In the genomic region with DNA sequence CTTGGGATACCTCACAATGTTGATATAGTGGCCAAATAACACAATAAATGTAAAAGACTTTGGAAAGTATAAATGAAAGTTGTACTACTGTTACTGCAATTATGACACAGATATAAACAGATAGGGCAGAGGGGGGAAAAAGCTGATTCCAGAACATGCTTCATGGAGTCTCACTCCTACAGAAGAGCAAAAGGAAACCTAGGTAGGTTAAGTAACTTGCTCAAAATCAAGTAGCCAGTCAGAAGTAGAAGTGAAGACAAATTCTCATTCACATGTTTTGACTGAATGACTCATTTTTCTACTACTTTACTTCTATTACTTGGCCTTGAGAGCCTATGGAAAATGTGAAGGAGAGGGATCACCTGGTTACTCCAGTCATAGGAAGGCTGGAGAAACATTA, we compare ENCODE assay signal across 22 cellular contexts. TPM values are rescaled to one million over a fixed set of nuclear protein-coding genes. Genes with fewer than 3 reads are reported as not detected.
DNase-seq lines count a peak whose midpoint lies in the region; ATAC-seq and TF ChIP-seq lines count a peak whose summit lies in the region.
"Had no signal": no experiment of that assay in that cellular context is flagged by ENCODE, and none has a peak within 500 bp of the region (broad histone marks: within the 10 kb centered on the region; RNA-seq: fewer than 3 reads in every experiment).

No MANE protein-coding gene starts in this region.

- H3K4me3 ChIP-seq in CD8-positive, alpha-beta T cell (ENCODE audit: low read depth, low read length) = no peak overlapping the region
- H3K4me3 ChIP-seq in GM23338 = no peak overlapping the region
- H3K4me3 ChIP-seq: adrenal gland, breast epithelium, coronary artery, K562, lung, smooth muscle cell, transverse colon had no signal

- TF ChIP-seq CTCF in CD8-positive, alpha-beta T cell (IDR thresholded peaks at IDR 0.05) = no peak
- no peak for TF ChIP-seq CTCF in natural killer cell (IDR thresholded peaks at IDR 0.05)
- TF ChIP-seq CTCF in GM23338 (conservative IDR thresholded peaks at IDR 0.05; ENCODE audit: low read depth in 2 of 2) = no peak

- intact Hi-C loops in activated CD4-positive, alpha-beta T cell treated with anti-CD3 and anti-CD28 coated beads, Interleukin-2, amount 10 ng/mL, durations not matched to agents 24 days and 14 days (cut with micrococcal nuclease) = loop anchor here (1.0 kb wide), 1 partner anchor 10 kb away; no protein-coding TSS in a partner anchor
- intact Hi-C loops in CD8-positive, alpha-beta T cell (cut with DNase I, micrococcal nuclease) = no loop called here
- intact Hi-C loops in activated T-helper 1 cell treated with anti-CD3 and anti-CD28 coated beads, Interleukin-12 subunit alpha, Interleukin-12 subunit beta, Interleukin-2, Interleukin-4 antibody, amounts not matched to agents 30 ng/mL and 10 ng/mL and 1 ng/mL, durations not matched to agents 14 hours and 24 hours and 36 hours (cut with micrococcal nuclease) = loop anchor here (1.0 to 10.0 kb wide), 6 partner anchors 229 to 1719 kb away; a partner anchor contains a TSS
- intact Hi-C loops in natural killer cell (cut with micrococcal nuclease) = loop anchor here (10.0 kb wide), 2 partner anchors 929 to 1409 kb away; a partner anchor contains a TSS

- CTCF ChIA-PET in activated CD4-positive, alpha-beta T cell treated with anti-CD3 and anti-CD28 coated beads, Interleukin-2, amount 10 ng/mL, durations not matched to agents 7 days and 5 days (lab: Charles Lee) = interaction anchor here (2.2 kb wide), 1 partner anchor 23 kb away, joined by 6 read pairs; no protein-coding TSS in a partner anchor
- CTCF ChIA-PET in CD8-positive, alpha-beta T cell (lab: Charles Lee) = no interaction called here

- peaks cover 3% of the 10 kb centered on the region for H3K27me3 Mint-ChIP-seq in activated CD4-positive, alpha-beta T cell treated with anti-CD3 and anti-CD28 coated beads, Interleukin-2, amount 10 ng/mL, durations not matched to agents 24 days and 14 days
- H3K27me3 Mint-ChIP-seq in activated CD4-positive, alpha-beta T cell treated with anti-CD3 and anti-CD28 coated beads, Interleukin-2, amount 10 ng/mL, durations not matched to agents 7 days and 5 days = peaks cover 2% of the 10 kb centered on the region
- H3K27me3 Mint-ChIP-seq in CD8-positive, alpha-beta T cell (ENCODE audit: low read depth) = no peaks in the 10 kb centered on the region
- peaks cover 14% of the 10 kb centered on the region for H3K27me3 Mint-ChIP-seq in activated T-helper 1 cell treated with anti-CD3 and anti-CD28 coated beads, Interleukin-12 subunit alpha, Interleukin-12 subunit beta, Interleukin-2, Interleukin-4 antibody, amounts not matched to agents 30 ng/mL and 10 ng/mL and 1 ng/mL, durations not matched to agents 14 hours and 24 hours and 36 hours (ENCODE audit: insufficient read depth)
- no peaks in the 10 kb centered on the region for H3K27me3 Mint-ChIP-seq in natural killer cell (ENCODE audit: low read depth in 2 of 2)
- H3K27me3 Mint-ChIP-seq in GM23338 (ENCODE audit: insufficient read depth, low read depth, poor library complexity) = peaks cover 3% of the 10 kb centered on the region

- peaks cover 34% of the 10 kb centered on the region for H3K4me1 Mint-ChIP-seq in activated CD4-positive, alpha-beta T cell treated with anti-CD3 and anti-CD28 coated beads, Interleukin-2, amount 10 ng/mL, durations not matched to agents 24 days and 14 days
- peaks cover 47% of the 10 kb centered on the region for H3K4me1 Mint-ChIP-seq in activated CD4-positive, alpha-beta T cell treated with anti-CD3 and anti-CD28 coated beads, Interleukin-2, amount 10 ng/mL, durations not matched to agents 7 days and 5 days
- H3K4me1 Mint-ChIP-seq in CD8-positive, alpha-beta T cell (ENCODE audit: low read depth) = peaks cover 54% of the 10 kb centered on the region
- H3K4me1 Mint-ChIP-seq in activated T-helper 1 cell treated with anti-CD3 and anti-CD28 coated beads, Interleukin-12 subunit alpha, Interleukin-12 subunit beta, Interleukin-2, Interleukin-4 antibody, amounts not matched to agents 30 ng/mL and 10 ng/mL and 1 ng/mL, durations not matched to agents 14 hours and 24 hours and 36 hours (ENCODE audit: low read depth) = peaks cover 43% of the 10 kb centered on the region
- peaks cover 40 to 49% of the 10 kb centered on the region in 2 donors for H3K4me1 Mint-ChIP-seq in natural killer cell
- H3K4me1 Mint-ChIP-seq in GM23338 = peaks cover 18% of the 10 kb centered on the region

- H2AFZ ChIP-seq in GM23338 = no peak overlapping the region

- H3K4me2 ChIP-seq in GM23338 = no peak overlapping the region
- H3K4me2 ChIP-seq: smooth muscle cell had no signal

- H3F3A ChIP-seq in GM23338 (replicated peaks; ENCODE audit: low read depth) = no peaks in the 10 kb centered on the region

- H3K27ac Mint-ChIP-seq in activated CD4-positive, alpha-beta T cell treated with anti-CD3 and anti-CD28 coated beads, Interleukin-2, amount 10 ng/mL, durations not matched to agents 24 days and 14 days = peak overlapping the region; percentile 62
- no peak overlapping the region for H3K27ac Mint-ChIP-seq in activated CD4-positive, alpha-beta T cell treated with anti-CD3 and anti-CD28 coated beads, Interleukin-2, amount 10 ng/mL, durations not matched to agents 7 days and 5 days
- H3K27ac Mint-ChIP-seq in CD8-positive, alpha-beta T cell = no peak overlapping the region
- peak overlapping the region; percentile 63 for H3K27ac Mint-ChIP-seq in activated T-helper 1 cell treated with anti-CD3 and anti-CD28 coated beads, Interleukin-12 subunit alpha, Interleukin-12 subunit beta, Interleukin-2, Interleukin-4 antibody, amounts not matched to agents 30 ng/mL and 10 ng/mL and 1 ng/mL, durations not matched to agents 14 hours and 24 hours and 36 hours
- peak overlapping the region; percentile 22 to 46 for H3K27ac Mint-ChIP-seq in natural killer cell
- H3K27ac Mint-ChIP-seq in GM23338 = no peak overlapping the region

- peaks cover 36% of the 10 kb centered on the region for H3K4me1 ChIP-seq in CD8-positive, alpha-beta T cell (ENCODE audit: insufficient read depth, low read length)
- H3K4me1 ChIP-seq in GM23338 (ENCODE audit: insufficient read depth) = no peaks in the 10 kb centered on the region; the same call in 1 of the 2 replicates
- H3K4me1 ChIP-seq: breast epithelium had no signal

- H3K36me3 ChIP-seq in CD8-positive, alpha-beta T cell (ENCODE audit: insufficient read depth, low read length) = no peaks in the 10 kb centered on the region
- H3K36me3 ChIP-seq in GM23338 (ENCODE audit: insufficient read depth) = no peaks in the 10 kb centered on the region
- H3K36me3 ChIP-seq: adrenal gland, breast epithelium, transverse colon had no signal

- no peaks in the 10 kb centered on the region for H3K27me3 ChIP-seq in CD8-positive, alpha-beta T cell (ENCODE audit: insufficient read depth, low read length)
- H3K27me3 ChIP-seq in GM23338 (ENCODE audit: insufficient read depth) = no peaks in the 10 kb centered on the region
- H3K27me3 ChIP-seq: adrenal gland, breast epithelium, transverse colon had no signal

- no peaks in the 10 kb centered on the region for H3K9me3 ChIP-seq in CD8-positive, alpha-beta T cell (ENCODE audit: low read length)
- H3K9me3 ChIP-seq: adrenal gland, breast epithelium had no signal

- peaks cover 13% of the 10 kb centered on the region for H3K9me3 Mint-ChIP-seq in activated CD4-positive, alpha-beta T cell treated with anti-CD3 and anti-CD28 coated beads, Interleukin-2, amount 10 ng/mL, durations not matched to agents 24 days and 14 days
- peaks cover 12% of the 10 kb centered on the region for H3K9me3 Mint-ChIP-seq in activated CD4-positive, alpha-beta T cell treated with anti-CD3 and anti-CD28 coated beads, Interleukin-2, amount 10 ng/mL, durations not matched to agents 7 days and 5 days
- H3K9me3 Mint-ChIP-seq in CD8-positive, alpha-beta T cell = peaks cover 3% of the 10 kb centered on the region
- peaks cover 27% of the 10 kb centered on the region for H3K9me3 Mint-ChIP-seq in activated T-helper 1 cell treated with anti-CD3 and anti-CD28 coated beads, Interleukin-12 subunit alpha, Interleukin-12 subunit beta, Interleukin-2, Interleukin-4 antibody, amounts not matched to agents 30 ng/mL and 10 ng/mL and 1 ng/mL, durations not matched to agents 14 hours and 24 hours and 36 hours
- H3K9me3 Mint-ChIP-seq in natural killer cell (peaks cover 3 to 4% of the 10 kb centered on the region in 2 donors), GM23338 (peaks cover 4% of the 10 kb centered on the region; the same call in 2 of the 3 replicates)

- DNase-seq in activated CD4-positive, alpha-beta T cell treated with anti-CD3 and anti-CD28 coated beads, Interleukin-2, amount 10 ng/mL, durations not matched to agents 24 days and 14 days = no peak
- no peak for DNase-seq in activated CD4-positive, alpha-beta T cell treated with anti-CD3 and anti-CD28 coated beads, Interleukin-2, amount 10 ng/mL, durations not matched to agents 7 days and 5 days
- DNase-seq in CD8-positive, alpha-beta T cell = no peak
- no peak for DNase-seq in activated T-helper 1 cell treated with anti-CD3 and anti-CD28 coated beads, Interleukin-12 subunit alpha, Interleukin-12 subunit beta, Interleukin-2, Interleukin-4 antibody, amounts not matched to agents 30 ng/mL and 10 ng/mL and 1 ng/mL, durations not matched to agents 14 hours and 24 hours and 36 hours (ENCODE audit: low spot score)
- no peak for DNase-seq in natural killer cell
- no peak for DNase-seq in GM23338 (ENCODE audit: low spot score)
- DNase-seq in putamen (ENCODE audit: low spot score) = no peak
- DNase-seq in SW480 (ENCODE audit: low spot score) = no peak
- DNase-seq: activated CD4-positive, alpha-beta T cell treated with anti-CD3 and anti-CD28 coated beads for 4 hours; adrenal gland; EL; NCI-H1694 treated with DMSO at 0.1 percent for 48 hours; NCI-H748 treated with DMSO at 0.1 percent for 48 hours; Right ventricle myocardium superior; stimulated activated CD4-positive, alpha-beta T cell treated with anti-CD3 and anti-CD28 coated beads, Interleukin-2, amount 100 ng/mL, for 48 hours; SW 1271; transverse colon had no signal

- H3K9me2 ChIP-seq in GM23338 (ENCODE audit: insufficient read depth) = no peaks in the 10 kb centered on the region

- H3K27ac ChIP-seq in CD8-positive, alpha-beta T cell (ENCODE audit: low read depth, low read length) = no peak overlapping the region
- H3K27ac ChIP-seq in GM23338 (ENCODE audit: low read depth) = no peak overlapping the region
- H3K27ac ChIP-seq: adrenal gland, breast epithelium, coronary artery, transverse colon had no signal

- H4K20me1 ChIP-seq in GM23338 (replicated peaks; ENCODE audit: insufficient read depth) = no peaks in the 10 kb centered on the region

- no peak for ATAC-seq in CD8-positive, alpha-beta T cell
- ATAC-seq in natural killer cell (no peak), GM23338 (no peak)
- ATAC-seq: K562 had no signal

- no peaks in the 10 kb centered on the region for H3K79me2 ChIP-seq in GM23338 (replicated peaks; ENCODE audit: insufficient read depth)

- peak overlapping the region; percentile 16 for H3K4me3 Mint-ChIP-seq in activated CD4-positive, alpha-beta T cell treated with anti-CD3 and anti-CD28 coated beads, Interleukin-2, amount 10 ng/mL, durations not matched to agents 24 days and 14 days
- no peak overlapping the region for H3K4me3 Mint-ChIP-seq in activated CD4-positive, alpha-beta T cell treated with anti-CD3 and anti-CD28 coated beads, Interleukin-2, amount 10 ng/mL, durations not matched to agents 7 days and 5 days
- H3K4me3 Mint-ChIP-seq in CD8-positive, alpha-beta T cell = peak overlapping the region; percentile 13
- peak overlapping the region; percentile 34 for H3K4me3 Mint-ChIP-seq in activated T-helper 1 cell treated with anti-CD3 and anti-CD28 coated beads, Interleukin-12 subunit alpha, Interleukin-12 subunit beta, Interleukin-2, Interleukin-4 antibody, amounts not matched to agents 30 ng/mL and 10 ng/mL and 1 ng/mL, durations not matched to agents 14 hours and 24 hours and 36 hours
- H3K4me3 Mint-ChIP-seq in natural killer cell (no peak overlapping the region), GM23338 (no peak overlapping the region)

- POLR2A ChIA-PET in activated CD4-positive, alpha-beta T cell treated with anti-CD3 and anti-CD28 coated beads, Interleukin-2, amount 10 ng/mL, durations not matched to agents 7 days and 5 days (lab: Charles Lee) = no interaction called here
- POLR2A ChIA-PET in CD8-positive, alpha-beta T cell (lab: Charles Lee) = no interaction called here

- H3K36me3 Mint-ChIP-seq in activated CD4-positive, alpha-beta T cell treated with anti-CD3 and anti-CD28 coated beads, Interleukin-2, amount 10 ng/mL, durations not matched to agents 24 days and 14 days (ENCODE audit: low read depth) = peaks cover 12% of the 10 kb centered on the region
- H3K36me3 Mint-ChIP-seq in activated CD4-positive, alpha-beta T cell treated with anti-CD3 and anti-CD28 coated beads, Interleukin-2, amount 10 ng/mL, durations not matched to agents 7 days and 5 days (ENCODE audit: low read depth) = peaks cover 10% of the 10 kb centered on the region
- H3K36me3 Mint-ChIP-seq in CD8-positive, alpha-beta T cell = peaks cover 3% of the 10 kb centered on the region
- peaks cover 13% of the 10 kb centered on the region for H3K36me3 Mint-ChIP-seq in activated T-helper 1 cell treated with anti-CD3 and anti-CD28 coated beads, Interleukin-12 subunit alpha, Interleukin-12 subunit beta, Interleukin-2, Interleukin-4 antibody, amounts not matched to agents 30 ng/mL and 10 ng/mL and 1 ng/mL, durations not matched to agents 14 hours and 24 hours and 36 hours (ENCODE audit: low read depth)
- H3K36me3 Mint-ChIP-seq in natural killer cell (no peaks in the 10 kb centered on the region), GM23338 (ENCODE audit: low read depth) (peaks cover 8% of the 10 kb centered on the region; the same call in 2 of the 3 replicates)

RNA-seq across cellular contexts. Expression of a gene that starts 23.6 kb away (rescaled TPM):
- 3.9 and 5.5 TPM in 2 replicates for total RNA-seq in activated CD4-positive, alpha-beta T cell treated with anti-CD3 and anti-CD28 coated beads, Interleukin-2, amount 10 ng/mL, durations not matched to agents 24 days and 14 days
- total RNA-seq in activated CD4-positive, alpha-beta T cell treated with anti-CD3 and anti-CD28 coated beads, Interleukin-2, amount 10 ng/mL, durations not matched to agents 7 days and 5 days = 1 to 10 TPM; 2.7 TPM
- 100 to 1,000 TPM; 103 to 110 TPM for total RNA-seq in CD8-positive, alpha-beta T cell
- 3.6 and 3.7 TPM in 2 replicates for total RNA-seq in activated T-helper 1 cell treated with anti-CD3 and anti-CD28 coated beads, Interleukin-12 subunit alpha, Interleukin-12 subunit beta, Interleukin-2, Interleukin-4 antibody, amounts not matched to agents 30 ng/mL and 10 ng/mL and 1 ng/mL, durations not matched to agents 14 hours and 24 hours and 36 hours
- total RNA-seq in natural killer cell = 100 to 1,000 TPM in 1 of 3 donors, 10 to 100 TPM in 2; 42.9 to 106 (median 90.8) TPM
- 2.8 and 5.3 TPM in 2 replicates for total RNA-seq in GM23338 (2014; rRNA removed; shearing (Covaris generic))
- 5.2 and 5.6 TPM in 2 replicates for polyA plus RNA-seq in GM23338 (2016; fragmentation: Nextera tagmentation; extraction: Ambion mirVana)

Comparison
In these comparisons a context has a peak if more than half of its experiments do, and no peak if none do; other contexts are left out.
1. H3K27ac Mint-ChIP-seq: peak in activated CD4-positive, alpha-beta T cell treated with anti-CD3 and anti-CD28 coated beads, Interleukin-2, amount 10 ng/mL, durations not matched to agents 24 days and 14 days (single experiment), activated T-helper 1 cell treated with anti-CD3 and anti-CD28 coated beads, Interleukin-12 subunit alpha, Interleukin-12 subunit beta, Interleukin-2, Interleukin-4 antibody, amounts not matched to agents 30 ng/mL and 10 ng/mL and 1 ng/mL, durations not matched to agents 14 hours and 24 hours and 36 hours (single experiment) and natural killer cell (2 of 2); none in activated CD4-positive, alpha-beta T cell treated with anti-CD3 and anti-CD28 coated beads, Interleukin-2, amount 10 ng/mL, durations not matched to agents 7 days and 5 days (single experiment), CD8-positive, alpha-beta T cell (single experiment) and GM23338 (single experiment).
2. H3K4me3 Mint-ChIP-seq: peak in activated CD4-positive, alpha-beta T cell treated with anti-CD3 and anti-CD28 coated beads, Interleukin-2, amount 10 ng/mL, durations not matched to agents 24 days and 14 days (single experiment), CD8-positive, alpha-beta T cell (single experiment) and activated T-helper 1 cell treated with anti-CD3 and anti-CD28 coated beads, Interleukin-12 subunit alpha, Interleukin-12 subunit beta, Interleukin-2, Interleukin-4 antibody, amounts not matched to agents 30 ng/mL and 10 ng/mL and 1 ng/mL, durations not matched to agents 14 hours and 24 hours and 36 hours (single experiment); none in activated CD4-positive, alpha-beta T cell treated with anti-CD3 and anti-CD28 coated beads, Interleukin-2, amount 10 ng/mL, durations not matched to agents 7 days and 5 days (single experiment), natural killer cell (single experiment) and GM23338 (single experiment).
3. intact Hi-C loops: an anchor here in activated CD4-positive, alpha-beta T cell treated with anti-CD3 and anti-CD28 coated beads, Interleukin-2, amount 10 ng/mL, durations not matched to agents 24 days and 14 days (1.0 kb wide), activated T-helper 1 cell treated with anti-CD3 and anti-CD28 coated beads, Interleukin-12 subunit alpha, Interleukin-12 subunit beta, Interleukin-2, Interleukin-4 antibody, amounts not matched to agents 30 ng/mL and 10 ng/mL and 1 ng/mL, durations not matched to agents 14 hours and 24 hours and 36 hours (1.0 to 10.0 kb wide) and natural killer cell (10.0 kb wide); none called in CD8-positive, alpha-beta T cell.